Comparison of ENCODE assay signal across 8 cellular contexts in the genomic region with DNA sequence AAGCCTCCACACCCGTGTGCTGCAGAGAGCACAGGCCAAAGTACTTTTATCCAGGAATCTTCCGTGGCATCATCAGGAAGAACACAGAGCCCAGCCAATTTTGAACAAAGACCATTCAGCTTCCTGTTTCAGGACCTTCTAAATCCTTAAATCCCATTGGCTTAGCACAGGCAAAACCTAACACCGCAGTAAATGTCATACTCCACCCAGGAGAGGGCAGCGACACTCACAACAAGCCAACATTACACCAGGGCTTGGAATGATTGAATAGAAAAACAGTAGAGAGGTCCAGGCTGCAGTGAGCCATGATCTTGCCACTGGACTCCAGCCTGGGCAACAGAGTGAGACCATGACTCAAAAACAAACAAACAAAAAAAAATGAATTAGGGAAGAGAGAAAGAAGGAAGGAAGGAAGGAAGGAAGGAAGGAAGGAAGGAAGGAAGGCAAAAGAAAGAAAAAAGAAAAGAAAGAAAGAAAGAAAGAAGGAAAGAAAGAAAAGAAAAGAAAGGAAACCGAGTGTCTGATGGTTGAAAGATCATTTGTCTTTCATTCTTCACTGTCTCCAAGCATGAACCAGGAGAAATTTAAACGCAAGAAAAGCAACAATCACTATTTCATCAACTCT.
DNase-seq lines count a peak whose midpoint lies in the region; ATAC-seq and TF ChIP-seq lines count a peak whose summit lies in the region.

No MANE protein-coding gene starts in this region.

- no peak for DNase-seq in GM10266 (ENCODE audit: extremely low spot score)
- DNase-seq in SK-N-MC (ENCODE audit: low read depth, low spot score), result peak; percentile 56
- DNase-seq in mesendoderm, result peak; percentile 86
- DNase-seq in AG20443 (ENCODE audit: low spot score), result no peak
- no peak for DNase-seq in activated naive CD4-positive, alpha-beta T cell (lab: John Stamatoyannopoulos, UW)
- no peak for DNase-seq in glomerular visceral epithelial cell (ENCODE audit: extremely low spot score)
- no peak for DNase-seq in right atrium auricular region (ENCODE audit: low spot score)

- H3K9me3 ChIP-seq in SK-N-MC (ENCODE audit: low read depth, low read length), result no peaks in the 10 kb centered on the region
- no peaks in the 10 kb centered on the region for H3K9me3 ChIP-seq in right atrium auricular region

- H3K4me1 ChIP-seq in mesendoderm (ENCODE audit: control insufficient read depth, low read depth, low read length) (no peaks in the 10 kb centered on the region), right atrium auricular region (no peaks in the 10 kb centered on the region)

- H3K18ac ChIP-seq in mesendoderm (ENCODE audit: low read length), result no peak overlapping the region

- H3K9ac ChIP-seq in SK-N-MC (ENCODE audit: insufficient read length) (peak overlapping the region; percentile 27), mesendoderm (ENCODE audit: low read length) (no peak overlapping the region)

- H2BK120ac ChIP-seq in mesendoderm (ENCODE audit: low read depth, low read length), result no peak overlapping the region

- no peak overlapping the region for H2AK5ac ChIP-seq in mesendoderm (ENCODE audit: low read length)

- peak overlapping the region; percentile 36 for H3K4me3 ChIP-seq in SK-N-MC
- H3K4me3 ChIP-seq in mesendoderm (ENCODE audit: low read length), result no peak overlapping the region
- H3K4me3 ChIP-seq in right atrium auricular region, result no peak overlapping the region

- H4K5ac ChIP-seq in mesendoderm (ENCODE audit: low read length), result peak overlapping the region; percentile 90

- H3K27ac ChIP-seq in SK-N-MC (peak overlapping the region; percentile 77), mesendoderm (ENCODE audit: low read depth, low read length) (no peak overlapping the region), right atrium auricular region (no peak overlapping the region)

- H3K56ac ChIP-seq in mesendoderm (ENCODE audit: low read length), result no peak overlapping the region

- no peak overlapping the region for H3K4ac ChIP-seq in mesendoderm (ENCODE audit: low read depth, low read length)

- peak; percentile 8 for TF ChIP-seq CTCF in GM10266 (IDR thresholded peaks at IDR 0.05; ENCODE audit: control insufficient read depth, insufficient read depth, low read depth, missing control alignments)
- no peak for TF ChIP-seq CTCF in right atrium auricular region (IDR thresholded peaks at IDR 0.05)

- no peak overlapping the region for H4K8ac ChIP-seq in mesendoderm (ENCODE audit: low read depth, low read length)

- ATAC-seq in HG03354 (IDR thresholded peaks at IDR 0.05; ENCODE audit: poor library complexity, severe bottlenecking, unreplicated experiment), result peak; percentile 72

- no peaks in the 10 kb centered on the region for H3K79me1 ChIP-seq in mesendoderm (ENCODE audit: low read length)

- no peak overlapping the region for H2BK15ac ChIP-seq in mesendoderm (replicated peaks; ENCODE audit: low read depth)

- H3K4me2 ChIP-seq in mesendoderm (ENCODE audit: low read length), result no peak overlapping the region

- no peak overlapping the region for H3K23ac ChIP-seq in mesendoderm (ENCODE audit: low read length)

- no peak overlapping the region for H2BK5ac ChIP-seq in mesendoderm (ENCODE audit: low read length)

- H3K36me3 ChIP-seq in SK-N-MC (ENCODE audit: insufficient read depth, low read length) (no peaks in the 10 kb centered on the region), mesendoderm (ENCODE audit: control insufficient read depth, insufficient read depth, low read length) (no peaks in the 10 kb centered on the region), right atrium auricular region (no peaks in the 10 kb centered on the region)

- WGBS in mesendoderm (ENCODE audit: extremely low coverage, insufficient coverage, low lambda C conversion rate), result no CpG with 5 or more reads among the region's 6 CpGs

- no peaks in the 10 kb centered on the region for H3K79me2 ChIP-seq in mesendoderm (ENCODE audit: control insufficient read depth, insufficient read depth, low read length)

- H3K27me3 ChIP-seq in mesendoderm (ENCODE audit: insufficient read depth, low read length, poor library complexity) (no peaks in the 10 kb centered on the region), right atrium auricular region (no peaks in the 10 kb centered on the region)

Comparison
In these comparisons a context has a peak if more than half of its experiments do, and no peak if none do; other contexts are left out.
1. DNase-seq: peak in SK-N-MC (single experiment) and mesendoderm (single experiment); none in GM10266 (single experiment), AG20443 (single experiment), activated naive CD4-positive, alpha-beta T cell (0 of 4), glomerular visceral epithelial cell (single experiment) and right atrium auricular region (single experiment).